In the genomic region with DNA sequence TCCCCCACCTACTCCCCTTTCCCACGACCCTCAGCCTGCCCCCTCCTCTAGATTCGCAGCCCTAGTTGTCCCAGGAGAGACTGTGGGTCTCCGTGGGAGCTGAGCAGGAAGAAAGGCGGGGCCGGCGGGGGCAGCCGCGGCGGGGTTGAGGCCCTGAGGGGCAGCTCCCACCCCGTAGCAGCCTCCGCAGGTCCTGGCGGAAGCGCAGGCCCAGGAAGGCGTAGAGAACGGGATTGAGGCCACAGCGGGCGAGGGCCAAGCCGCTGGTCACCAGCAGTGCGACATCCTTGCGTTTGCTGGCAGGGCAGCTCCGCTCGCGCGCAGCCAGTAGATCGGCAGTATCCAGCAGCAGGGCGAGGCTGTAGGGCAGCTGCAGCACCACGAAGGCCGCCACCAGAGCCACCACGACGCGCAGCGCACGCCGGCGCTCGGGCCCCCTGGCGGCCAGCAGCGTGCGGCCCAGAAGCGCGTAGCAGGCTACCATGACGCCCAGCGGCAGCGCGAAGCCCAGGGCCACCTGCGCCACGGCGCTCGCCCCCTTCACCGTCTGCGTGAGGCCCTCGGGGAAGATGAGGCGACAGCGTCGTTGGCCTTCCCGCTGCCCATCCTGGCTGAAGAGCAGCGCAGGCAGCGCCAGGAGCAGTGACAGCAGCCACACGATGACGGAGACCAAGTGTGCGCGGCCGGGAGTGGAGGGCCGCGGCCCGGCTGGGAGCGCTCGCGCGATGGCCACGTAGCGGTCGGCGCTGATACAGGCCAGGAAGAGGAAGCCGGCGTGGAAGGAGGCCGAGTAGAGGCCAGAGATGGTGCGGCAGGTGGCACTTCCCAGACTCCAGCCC, we compare ENCODE assay signal across 8 cellular contexts. TPM values are rescaled to one million over a fixed set of nuclear protein-coding genes. Genes with fewer than 3 reads are reported as not detected.
DNase-seq lines count a peak whose midpoint lies in the region; ATAC-seq and TF ChIP-seq lines count a peak whose summit lies in the region.

No MANE protein-coding gene starts in this region.

- H3K4me3 ChIP-seq in GM12864 (ENCODE audit: low read depth, low read length) (peak overlapping the region; percentile 79), SK-N-MC (peak overlapping the region; percentile 96)

- H3K27ac ChIP-seq in SK-N-MC: peak overlapping the region; percentile 94

- TF ChIP-seq CTCF in GM12864 (IDR thresholded peaks at IDR 0.05; ENCODE audit: low read depth, low read length, missing control alignments): peak; percentile 89

- no peaks in the 10 kb centered on the region for H3K36me3 ChIP-seq in SK-N-MC (ENCODE audit: insufficient read depth, low read length)

- DNase-seq in GM12864 (ENCODE audit: low read depth) (no peak), LHCN-M2 (ENCODE audit: low read depth) (peak; percentile 67), SK-N-MC (ENCODE audit: low read depth, low spot score) (no peak), amniotic stem cell (lab: John Stamatoyannopoulos, UW) (peak; percentile 49), left cardiac atrium (peak; percentile 81), posterior cingulate gyrus (peak; percentile 36 to 96 (median 68)), GOT3 (lab: John Stamatoyannopoulos, UW) (no peak)

- intact Hi-C loops in left cardiac atrium (cut with DNase I) (loop anchor here (5.0 to 10.0 kb wide), 3 partner anchors 72 to 105 kb away; a partner anchor contains a TSS), posterior cingulate gyrus (cut with DNase I) (loop anchor here (1.0 to 5.0 kb wide), 2 partner anchors 70 to 272 kb away; a partner anchor contains a TSS)

- H3K9me3 ChIP-seq in SK-N-MC (ENCODE audit: low read depth, low read length): no peaks in the 10 kb centered on the region

- ATAC-seq in left cardiac atrium: peak; percentile 39 to 41
- ATAC-seq in GM18870 (IDR thresholded peaks at IDR 0.05; ENCODE audit: unreplicated experiment): no peak

- H3K9ac ChIP-seq in SK-N-MC (ENCODE audit: insufficient read length): peak overlapping the region; percentile 47

RNA-seq across cellular contexts. Expression of a gene that starts 1.9 kb away (rescaled TPM):
- total RNA-seq in LHCN-M2 (2014; rRNA removed): 0.58 and 1.0 TPM in 2 replicates
- polyA plus RNA-seq in LHCN-M2 (2012): 0.87 TPM
- 1 to 10 TPM; 1.7 to 3.3 TPM for total RNA-seq in left cardiac atrium

RNA-seq across cellular contexts. Expression of a gene that starts 2.6 kb away (rescaled TPM):
- total RNA-seq in LHCN-M2 (2014; rRNA removed): 7.1 and 9.0 TPM in 2 replicates
- 6.4 TPM for polyA plus RNA-seq in LHCN-M2 (2012)
- 1 to 10 TPM; 4.7 to 7.2 TPM for total RNA-seq in left cardiac atrium

RNA-seq across cellular contexts. Expression of a gene that starts 2.9 kb away (rescaled TPM):
- total RNA-seq in LHCN-M2 (2014; rRNA removed) (18.7 and 20.4 TPM in 2 replicates), left cardiac atrium (10 to 100 TPM; 18.1 to 19.9 TPM)
- 9.9 TPM for polyA plus RNA-seq in LHCN-M2 (2012)

RNA-seq across cellular contexts. Expression of a gene that starts 20.6 kb away (rescaled TPM):
- 30.7 and 35.4 TPM in 2 replicates for total RNA-seq in LHCN-M2 (2014; rRNA removed)
- polyA plus RNA-seq in LHCN-M2 (2012): 30.3 TPM
- total RNA-seq in left cardiac atrium: 10 to 100 TPM; 14.4 to 15.8 TPM

Comparison
In these comparisons a context has a peak if more than half of its experiments do, and no peak if none do; other contexts are left out.
1. DNase-seq: peak in LHCN-M2 (single experiment), amniotic stem cell (single experiment), left cardiac atrium (single experiment) and posterior cingulate gyrus (10 of 10); none in GM12864 (single experiment), SK-N-MC (single experiment) and GOT3 (single experiment).